ENCODE assay signal across 22 cellular contexts in genomic region chr19:56117889-56118288, GRCh38. TPM values are rescaled to one million over a fixed set of nuclear protein-coding genes. Genes with fewer than 3 reads are reported as not detected.
DNase-seq lines count a peak whose midpoint lies in the region; ATAC-seq, FAIRE-seq and TF ChIP-seq lines count a peak whose summit lies in the region.
"Had no signal": no experiment of that assay in that cellular context is flagged by ENCODE, and none has a peak within 500 bp of the region (broad histone marks: within the 10 kb centered on the region; RNA-seq: fewer than 3 reads in every experiment).

No MANE protein-coding gene starts in this region.

- peaks cover 29 to 73% (median 63%) of the 10 kb centered on the region in 7 donors for H3K4me1 Mint-ChIP-seq in naive thymus-derived CD4-positive, alpha-beta T cell
- peaks cover 28% of the 10 kb centered on the region for H3K4me1 Mint-ChIP-seq in T-helper 2 cell treated with Interferon-gamma antibody and Interleukin-4, amounts not matched to agents 5 μg/mL and 100 μg/mL, for 36 hours (ENCODE audit: low read depth)

- no peak overlapping the region for H3K4me3 ChIP-seq in adrenal gland
- H3K4me3 ChIP-seq in naive thymus-derived CD4-positive, alpha-beta T cell (ENCODE audit: low read length), result no peak overlapping the region
- H3K4me3 ChIP-seq in transverse colon, result no peak overlapping the region
- H3K4me3 ChIP-seq: mucosa of descending colon had no signal

- H3K27me3 Mint-ChIP-seq in naive thymus-derived CD4-positive, alpha-beta T cell, result no peaks in the 10 kb centered on the region
- no peaks in the 10 kb centered on the region for H3K27me3 Mint-ChIP-seq in T-helper 2 cell treated with Interferon-gamma antibody and Interleukin-4, amounts not matched to agents 5 μg/mL and 100 μg/mL, for 36 hours (ENCODE audit: low read depth)

- intact Hi-C loops in Right ventricle myocardium inferior (cut with DNase I) (loop anchor here (5.0 kb wide), 1 partner anchor 36 kb away; no protein-coding TSS in a partner anchor), cardiac septum (cut with DNase I) (no loop called here), adrenal gland (cut with DNase I) (no loop called here), transverse colon (cut with DNase I; ENCODE audit: low total_unique reads) (no loop called here)
- intact Hi-C loops in naive thymus-derived CD4-positive, alpha-beta T cell (cut with micrococcal nuclease), result loop anchor here in 1 of 2 donors (5.0 kb wide), 1 partner anchor 39 kb away; no protein-coding TSS in a partner anchor

- in situ Hi-C loops in transverse colon (cut with MboI; ENCODE audit: low pct_ligation_motif_present in 1 of 4, low pct_unique_long_range_greater_than_20kb in 1 of 4, low sequenced_read_pairs in 3 of 4), result no loop called here

- H3K36me3 Mint-ChIP-seq in naive thymus-derived CD4-positive, alpha-beta T cell, result peaks cover 0 to 5% (median 0%) of the 10 kb centered on the region in 5 donors
- H3K36me3 Mint-ChIP-seq in T-helper 2 cell treated with Interferon-gamma antibody and Interleukin-4, amounts not matched to agents 5 μg/mL and 100 μg/mL, for 36 hours (ENCODE audit: low read depth), result peaks cover 10% of the 10 kb centered on the region

- H3K27ac ChIP-seq in adrenal gland, result peak overlapping the region in 3 of 5 donors; percentile 92 to 100 (median 98)
- H3K27ac ChIP-seq in naive thymus-derived CD4-positive, alpha-beta T cell (ENCODE audit: low read depth, low read length), result no peak overlapping the region
- H3K27ac ChIP-seq in transverse colon, result peak overlapping the region in 3 of 4 donors; percentile 95 to 98 (median 97)

- H3K9me3 Mint-ChIP-seq in naive thymus-derived CD4-positive, alpha-beta T cell, result no peaks in the 10 kb centered on the region
- no peaks in the 10 kb centered on the region for H3K9me3 Mint-ChIP-seq in T-helper 2 cell treated with Interferon-gamma antibody and Interleukin-4, amounts not matched to agents 5 μg/mL and 100 μg/mL, for 36 hours

- no peaks in the 10 kb centered on the region for H3K36me3 ChIP-seq in adrenal gland (replicated peaks in 1 of 2)
- H3K36me3 ChIP-seq in naive thymus-derived CD4-positive, alpha-beta T cell (ENCODE audit: control insufficient read depth in 2 of 3, insufficient read depth in 3 of 3, low read length in 3 of 3), result peaks cover 0 to 4% (median 0%) of the 10 kb centered on the region in 3 experiments
- no peaks in the 10 kb centered on the region for H3K36me3 ChIP-seq in transverse colon

- H3K4me3 Mint-ChIP-seq in naive thymus-derived CD4-positive, alpha-beta T cell, result peak overlapping the region in 3 of 10 donors; percentile 35 to 90 (median 85)
- no peak overlapping the region for H3K4me3 Mint-ChIP-seq in T-helper 2 cell treated with Interferon-gamma antibody and Interleukin-4, amounts not matched to agents 5 μg/mL and 100 μg/mL, for 36 hours

- no peak for TF ChIP-seq POLR2A in adrenal gland (IDR thresholded peaks at IDR 0.05)
- TF ChIP-seq POLR2A in transverse colon (IDR thresholded peaks at IDR 0.05), result no peak

- H3K27ac Mint-ChIP-seq in naive thymus-derived CD4-positive, alpha-beta T cell, result peak overlapping the region in 5 of 9 donors; percentile 29 to 60 (median 48)
- H3K27ac Mint-ChIP-seq in T-helper 2 cell treated with Interferon-gamma antibody and Interleukin-4, amounts not matched to agents 5 μg/mL and 100 μg/mL, for 36 hours, result no peak overlapping the region

- H3K27me3 ChIP-seq in adrenal gland (no peaks in the 10 kb centered on the region), transverse colon (no peaks in the 10 kb centered on the region)
- no peaks in the 10 kb centered on the region for H3K27me3 ChIP-seq in naive thymus-derived CD4-positive, alpha-beta T cell (ENCODE audit: control insufficient read depth in 2 of 2, insufficient read depth in 2 of 2, low read length in 2 of 2)

- TF ChIP-seq EP300 in transverse colon (IDR thresholded peaks at IDR 0.05; ENCODE audit: low read depth), result no peak

- FAIRE-seq in HTR-8/SVneo (lab: Jason Lieb, UNC), result no peak
- FAIRE-seq: bronchial epithelial cell, RCC 7860, small intestine, urothelium cell line had no signal

- POLR2A ChIA-PET in naive thymus-derived CD4-positive, alpha-beta T cell (lab: Charles Lee), result interaction anchor here (0.5 kb wide), 1 partner anchor 110 kb away, joined by 4 read pairs; no protein-coding TSS in a partner anchor

- peaks cover 37 to 52% of the 10 kb centered on the region in 2 donors for H3K4me1 ChIP-seq in adrenal gland (replicated peaks in 1 of 2)
- H3K4me1 ChIP-seq in naive thymus-derived CD4-positive, alpha-beta T cell (ENCODE audit: control insufficient read depth in 2 of 2, insufficient read depth in 2 of 2, low read length in 2 of 2), result peaks cover 8 to 19% of the 10 kb centered on the region in 2 donors
- H3K4me1 ChIP-seq in transverse colon, result peaks cover 35 to 64% (median 50%) of the 10 kb centered on the region in 4 donors

- TF ChIP-seq CTCF in adrenal gland (IDR thresholded peaks at IDR 0.05) (no peak), transverse colon (IDR thresholded peaks at IDR 0.05) (no peak)

- H3K9me3 ChIP-seq in adrenal gland (replicated peaks in 1 of 3) (no peaks in the 10 kb centered on the region), transverse colon (no peaks in the 10 kb centered on the region)
- H3K9me3 ChIP-seq in naive thymus-derived CD4-positive, alpha-beta T cell (ENCODE audit: control insufficient read depth in 2 of 3, low read length in 3 of 3), result no peaks in the 10 kb centered on the region
- H3K9me3 ChIP-seq: mucosa of descending colon had no signal

- no peak for ATAC-seq in Right ventricle myocardium inferior
- no peak for ATAC-seq in naive thymus-derived CD4-positive, alpha-beta T cell
- ATAC-seq in HG03521 (IDR thresholded peaks at IDR 0.05; ENCODE audit: unreplicated experiment), result no peak
- ATAC-seq: left cardiac atrium, mucosa of descending colon had no signal

- CTCF ChIA-PET in naive thymus-derived CD4-positive, alpha-beta T cell (lab: Charles Lee), result no interaction called here

- peak; percentile 44 for DNase-seq in Right ventricle myocardium inferior (ENCODE audit: missing footprints)
- DNase-seq in cardiac septum (ENCODE audit: low spot score), result no peak
- DNase-seq in adrenal gland, result no peak
- no peak for DNase-seq in naive thymus-derived CD4-positive, alpha-beta T cell
- DNase-seq in transverse colon, result no peak
- DNase-seq in HTR-8/SVneo (ENCODE audit: insufficient read length, low spot score), result no peak
- no peak for DNase-seq in T-helper 2 cell treated with Interferon-gamma antibody and Interleukin-4, amounts not matched to agents 5 μg/mL and 100 μg/mL, for 36 hours (ENCODE audit: low spot score)
- DNase-seq: ACHN; activated naive CD4-positive, alpha-beta T cell treated with Interleukin-2 at 50 U/mL for 16 hours; effector CD4-positive, alpha-beta T cell; EL; hypothalamus; Karpas-422; left cardiac atrium; NCI-H1436; small intestine had no signal

- 61 to 74% (median 71%) methylated on average over 7 to 9 of the region's 9 CpGs for WGBS in adrenal gland, 4 donors
- WGBS in transverse colon (ENCODE audit: low coverage in 1 of 2), 2 donors, result 61% methylated on average over 9 of the region's 9 CpGs; no CpG with 5 or more reads in 1 of the 2 donors

RNA-seq across cellular contexts. Expression of gene ZNF787, which starts 3.2 kb away (rescaled TPM):
- total RNA-seq in Right ventricle myocardium inferior (35.3 TPM), cardiac septum (29.5 TPM), adrenal gland (10 to 100 TPM in 7 of 8 donors, 1 to 10 TPM in 1; 8.5 to 51.5 (median 27.8) TPM), transverse colon (10 to 100 TPM; 24.9 to 53.1 (median 27.4) TPM)
- polyA plus RNA-seq in adrenal gland, result 10 to 100 TPM in 2 of 3 donors, 1 to 10 TPM in 1; 4.6 to 44.7 (median 31.0) TPM
- total RNA-seq in naive thymus-derived CD4-positive, alpha-beta T cell, result 10 to 100 TPM; 19.7 to 41.2 (median 33.0) TPM
- polyA plus RNA-seq in naive thymus-derived CD4-positive, alpha-beta T cell, result 1 to 10 TPM; 1.5 to 2.4 TPM

RNA-seq across cellular contexts. Expression of gene ZNF444, which starts 23.2 kb away (rescaled TPM):
- total RNA-seq in Right ventricle myocardium inferior (29.1 TPM), cardiac septum (22.9 TPM), adrenal gland (10 to 100 TPM; 19.5 to 66.3 (median 35.8) TPM), transverse colon (100 to 1,000 TPM in 1 of 4 donors, 10 to 100 TPM in 3; 20.7 to 148 (median 39.2) TPM)
- polyA plus RNA-seq in adrenal gland, result 10 to 100 TPM in 2 of 3 donors, 1 to 10 TPM in 1; 7.2 to 63.9 (median 39.4) TPM
- 10 to 100 TPM; 22.2 to 49.6 (median 35.7) TPM for total RNA-seq in naive thymus-derived CD4-positive, alpha-beta T cell
- 10 to 100 TPM; 15.9 to 35.3 TPM for polyA plus RNA-seq in naive thymus-derived CD4-positive, alpha-beta T cell

RNA-seq across cellular contexts. Expression of gene GALP, which starts 57.9 kb away (rescaled TPM):
- total RNA-seq in Right ventricle myocardium inferior (not detected), cardiac septum (not detected), adrenal gland (not detected), transverse colon (not detected)
- polyA plus RNA-seq in adrenal gland, result not detected
- not detected for total RNA-seq in naive thymus-derived CD4-positive, alpha-beta T cell
- not detected for polyA plus RNA-seq in naive thymus-derived CD4-positive, alpha-beta T cell
- total RNA-seq: bronchial epithelial cell, left cardiac atrium, mucosa of descending colon, posterior vena cava had no signal
- polyA plus RNA-seq: small intestine had no signal
